1 cellular context compared by ENCODE assay signal in the genomic region with DNA sequence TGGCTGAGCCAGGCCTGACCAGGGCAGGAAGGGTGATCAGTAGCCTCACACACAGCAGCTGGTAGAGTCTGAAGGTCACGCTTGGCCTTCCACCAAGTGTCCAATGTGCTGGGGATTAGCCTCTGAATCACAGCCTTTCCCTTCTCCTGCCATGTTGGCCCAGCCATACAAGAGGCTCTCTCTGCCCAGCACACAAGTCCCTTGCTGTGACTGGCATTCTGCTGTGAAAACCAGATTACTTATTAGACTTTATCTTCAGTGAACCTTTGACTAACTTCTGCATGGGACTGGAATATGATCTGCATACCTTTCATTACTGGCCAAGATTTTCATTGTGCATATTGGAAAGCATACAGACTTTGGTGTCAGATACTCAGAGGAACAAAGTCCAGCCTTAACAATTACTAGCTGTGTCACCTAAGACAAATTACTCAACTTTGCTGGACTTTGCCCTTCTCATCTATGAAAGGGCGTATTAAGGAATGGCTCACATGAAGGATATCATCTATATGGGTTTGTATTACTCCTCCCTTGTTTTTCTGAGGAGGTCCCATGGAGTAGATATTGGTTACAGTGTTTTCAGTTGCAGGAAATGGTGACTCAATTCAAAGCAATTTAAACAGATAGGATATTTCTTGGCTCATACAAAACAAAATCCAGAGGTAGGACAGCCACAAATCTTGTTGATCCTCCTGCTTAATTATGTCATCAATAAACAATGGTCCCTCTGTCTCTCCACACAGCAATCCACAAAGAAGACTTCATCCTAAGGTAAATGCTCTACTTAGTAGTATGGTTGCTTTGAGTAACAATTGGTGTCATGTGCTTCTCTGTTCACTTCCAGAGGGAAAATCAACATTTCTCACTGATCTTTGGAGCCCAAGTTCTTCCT.
TF ChIP-seq lines count a peak whose summit lies in the region.

No MANE protein-coding gene starts in this region.

TF ChIP-seq in HepG2, 621 proteins besides CTCF, POLR2A, EP300 and RAD21 (continued from another document and continues in another):
- TF ChIP-seq, protein P1, sequence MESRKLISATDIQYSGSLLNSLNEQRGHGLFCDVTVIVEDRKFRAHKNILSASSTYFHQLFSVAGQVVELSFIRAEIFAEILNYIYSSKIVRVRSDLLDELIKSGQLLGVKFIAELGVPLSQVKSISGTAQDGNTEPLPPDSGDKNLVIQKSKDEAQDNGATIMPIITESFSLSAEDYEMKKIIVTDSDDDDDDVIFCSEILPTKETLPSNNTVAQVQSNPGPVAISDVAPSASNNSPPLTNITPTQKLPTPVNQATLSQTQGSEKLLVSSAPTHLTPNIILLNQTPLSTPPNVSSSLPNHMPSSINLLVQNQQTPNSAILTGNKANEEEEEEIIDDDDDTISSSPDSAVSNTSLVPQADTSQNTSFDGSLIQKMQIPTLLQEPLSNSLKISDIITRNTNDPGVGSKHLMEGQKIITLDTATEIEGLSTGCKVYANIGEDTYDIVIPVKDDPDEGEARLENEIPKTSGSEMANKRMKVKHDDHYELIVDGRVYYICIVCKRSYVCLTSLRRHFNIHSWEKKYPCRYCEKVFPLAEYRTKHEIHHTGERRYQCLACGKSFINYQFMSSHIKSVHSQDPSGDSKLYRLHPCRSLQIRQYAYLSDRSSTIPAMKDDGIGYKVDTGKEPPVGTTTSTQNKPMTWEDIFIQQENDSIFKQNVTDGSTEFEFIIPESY (CRISPR knock-in tag; IDR thresholded peaks at IDR 0.05): no peak
- TF ChIP-seq, protein P2, sequence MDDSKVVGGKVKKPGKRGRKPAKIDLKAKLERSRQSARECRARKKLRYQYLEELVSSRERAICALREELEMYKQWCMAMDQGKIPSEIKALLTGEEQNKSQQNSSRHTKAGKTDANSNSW (CRISPR knock-in tag; IDR thresholded peaks at IDR 0.05; ENCODE audit: borderline replicate concordance): no peak
- TF ChIP-seq HIVEP1 (CRISPR knock-in tag; IDR thresholded peaks at IDR 0.05): no peak
- no peak for TF ChIP-seq SMC3 (IDR thresholded peaks at IDR 0.05; ENCODE audit: low read length)
- TF ChIP-seq, protein P3, sequence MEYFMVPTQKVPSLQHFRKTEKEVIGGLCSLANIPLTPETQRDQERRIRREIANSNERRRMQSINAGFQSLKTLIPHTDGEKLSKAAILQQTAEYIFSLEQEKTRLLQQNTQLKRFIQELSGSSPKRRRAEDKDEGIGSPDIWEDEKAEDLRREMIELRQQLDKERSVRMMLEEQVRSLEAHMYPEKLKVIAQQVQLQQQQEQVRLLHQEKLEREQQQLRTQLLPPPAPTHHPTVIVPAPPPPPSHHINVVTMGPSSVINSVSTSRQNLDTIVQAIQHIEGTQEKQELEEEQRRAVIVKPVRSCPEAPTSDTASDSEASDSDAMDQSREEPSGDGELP (IDR thresholded peaks at IDR 0.05; ENCODE audit: borderline replicate concordance, low read depth): peak; percentile 26; the same call in 1 of the 2 replicates
- TF ChIP-seq ZNF331 (CRISPR knock-in tag; IDR thresholded peaks at IDR 0.05): no peak
- no peak for TF ChIP-seq JDP2 (CRISPR knock-in tag; IDR thresholded peaks at IDR 0.05; ENCODE audit: borderline replicate concordance)
- TF ChIP-seq FOSL2 (CRISPR knock-in tag; IDR thresholded peaks at IDR 0.05): peak; percentile 41
- TF ChIP-seq SIN3B (IDR thresholded peaks at IDR 0.05; ENCODE audit: low read length): no peak
- no peak for TF ChIP-seq MED8 (CRISPR knock-in tag; IDR thresholded peaks at IDR 0.05; ENCODE audit: insufficient replicate concordance)
- TF ChIP-seq ZNF460 (CRISPR knock-in tag; IDR thresholded peaks at IDR 0.05; ENCODE audit: borderline replicate concordance): no peak
- TF ChIP-seq, protein P4, sequence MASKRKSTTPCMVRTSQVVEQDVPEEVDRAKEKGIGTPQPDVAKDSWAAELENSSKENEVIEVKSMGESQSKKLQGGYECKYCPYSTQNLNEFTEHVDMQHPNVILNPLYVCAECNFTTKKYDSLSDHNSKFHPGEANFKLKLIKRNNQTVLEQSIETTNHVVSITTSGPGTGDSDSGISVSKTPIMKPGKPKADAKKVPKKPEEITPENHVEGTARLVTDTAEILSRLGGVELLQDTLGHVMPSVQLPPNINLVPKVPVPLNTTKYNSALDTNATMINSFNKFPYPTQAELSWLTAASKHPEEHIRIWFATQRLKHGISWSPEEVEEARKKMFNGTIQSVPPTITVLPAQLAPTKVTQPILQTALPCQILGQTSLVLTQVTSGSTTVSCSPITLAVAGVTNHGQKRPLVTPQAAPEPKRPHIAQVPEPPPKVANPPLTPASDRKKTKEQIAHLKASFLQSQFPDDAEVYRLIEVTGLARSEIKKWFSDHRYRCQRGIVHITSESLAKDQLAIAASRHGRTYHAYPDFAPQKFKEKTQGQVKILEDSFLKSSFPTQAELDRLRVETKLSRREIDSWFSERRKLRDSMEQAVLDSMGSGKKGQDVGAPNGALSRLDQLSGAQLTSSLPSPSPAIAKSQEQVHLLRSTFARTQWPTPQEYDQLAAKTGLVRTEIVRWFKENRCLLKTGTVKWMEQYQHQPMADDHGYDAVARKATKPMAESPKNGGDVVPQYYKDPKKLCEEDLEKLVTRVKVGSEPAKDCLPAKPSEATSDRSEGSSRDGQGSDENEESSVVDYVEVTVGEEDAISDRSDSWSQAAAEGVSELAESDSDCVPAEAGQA (IDR thresholded peaks at IDR 0.05; ENCODE audit: low read depth): no peak
- TF ChIP-seq, protein P4 (CRISPR knock-in tag; IDR thresholded peaks at IDR 0.05; ENCODE audit: borderline replicate concordance): no peak
- no peak for TF ChIP-seq SOX13 (IDR thresholded peaks at IDR 0.05)
- TF ChIP-seq SOX13 (CRISPR knock-in tag; conservative IDR thresholded peaks at IDR 0.05 in 1 of 2, IDR thresholded peaks at IDR 0.05 in 1 of 2): peak in 1 of 2 experiments; percentile 82; a peak in 2 of 4 replicates
- TF ChIP-seq, protein P5, sequence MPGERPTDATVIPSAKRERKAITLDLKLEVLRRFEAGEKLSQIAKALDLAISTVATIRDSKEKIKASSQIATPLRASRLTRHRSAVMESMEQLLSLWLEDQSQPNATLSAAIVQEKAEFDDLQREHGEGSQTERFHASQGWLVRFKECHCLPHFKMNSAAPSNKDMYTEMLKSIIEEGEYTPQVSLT (CRISPR knock-in tag; IDR thresholded peaks at IDR 0.05; ENCODE audit: borderline replicate concordance, low read depth): no peak
- no peak for TF ChIP-seq KDM1A (CRISPR knock-in tag; IDR thresholded peaks at IDR 0.05)
- TF ChIP-seq KDM5A (IDR thresholded peaks at IDR 0.05; ENCODE audit: borderline replicate concordance, low read length): no peak
- TF ChIP-seq ZNF282 (IDR thresholded peaks at IDR 0.05; ENCODE audit: partially characterized antibody): no peak
- TF ChIP-seq EHMT2 (IDR thresholded peaks at IDR 0.05; ENCODE audit: borderline replicate concordance, low read depth, low read length): peak; percentile 89; the same call in 1 of the 2 replicates
- TF ChIP-seq TBX2 (CRISPR knock-in tag; IDR thresholded peaks at IDR 0.05; ENCODE audit: borderline replicate concordance): 0 out of 2 replicates have a peak, but pooled peaks have one; percentile 23
- TF ChIP-seq PHF21A (CRISPR knock-in tag; IDR thresholded peaks at IDR 0.05): no peak; the same call in 1 of the 2 replicates
- TF ChIP-seq, protein P6, sequence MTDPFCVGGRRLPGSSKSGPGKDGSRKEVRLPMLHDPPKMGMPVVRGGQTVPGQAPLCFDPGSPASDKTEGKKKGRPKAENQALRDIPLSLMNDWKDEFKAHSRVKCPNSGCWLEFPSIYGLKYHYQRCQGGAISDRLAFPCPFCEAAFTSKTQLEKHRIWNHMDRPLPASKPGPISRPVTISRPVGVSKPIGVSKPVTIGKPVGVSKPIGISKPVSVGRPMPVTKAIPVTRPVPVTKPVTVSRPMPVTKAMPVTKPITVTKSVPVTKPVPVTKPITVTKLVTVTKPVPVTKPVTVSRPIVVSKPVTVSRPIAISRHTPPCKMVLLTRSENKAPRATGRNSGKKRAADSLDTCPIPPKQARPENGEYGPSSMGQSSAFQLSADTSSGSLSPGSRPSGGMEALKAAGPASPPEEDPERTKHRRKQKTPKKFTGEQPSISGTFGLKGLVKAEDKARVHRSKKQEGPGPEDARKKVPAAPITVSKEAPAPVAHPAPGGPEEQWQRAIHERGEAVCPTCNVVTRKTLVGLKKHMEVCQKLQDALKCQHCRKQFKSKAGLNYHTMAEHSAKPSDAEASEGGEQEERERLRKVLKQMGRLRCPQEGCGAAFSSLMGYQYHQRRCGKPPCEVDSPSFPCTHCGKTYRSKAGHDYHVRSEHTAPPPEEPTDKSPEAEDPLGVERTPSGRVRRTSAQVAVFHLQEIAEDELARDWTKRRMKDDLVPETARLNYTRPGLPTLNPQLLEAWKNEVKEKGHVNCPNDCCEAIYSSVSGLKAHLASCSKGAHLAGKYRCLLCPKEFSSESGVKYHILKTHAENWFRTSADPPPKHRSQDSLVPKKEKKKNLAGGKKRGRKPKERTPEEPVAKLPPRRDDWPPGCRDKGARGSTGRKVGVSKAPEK (CRISPR knock-in tag; IDR thresholded peaks at IDR 0.05; ENCODE audit: borderline replicate concordance): no peak
- TF ChIP-seq, protein P7, sequence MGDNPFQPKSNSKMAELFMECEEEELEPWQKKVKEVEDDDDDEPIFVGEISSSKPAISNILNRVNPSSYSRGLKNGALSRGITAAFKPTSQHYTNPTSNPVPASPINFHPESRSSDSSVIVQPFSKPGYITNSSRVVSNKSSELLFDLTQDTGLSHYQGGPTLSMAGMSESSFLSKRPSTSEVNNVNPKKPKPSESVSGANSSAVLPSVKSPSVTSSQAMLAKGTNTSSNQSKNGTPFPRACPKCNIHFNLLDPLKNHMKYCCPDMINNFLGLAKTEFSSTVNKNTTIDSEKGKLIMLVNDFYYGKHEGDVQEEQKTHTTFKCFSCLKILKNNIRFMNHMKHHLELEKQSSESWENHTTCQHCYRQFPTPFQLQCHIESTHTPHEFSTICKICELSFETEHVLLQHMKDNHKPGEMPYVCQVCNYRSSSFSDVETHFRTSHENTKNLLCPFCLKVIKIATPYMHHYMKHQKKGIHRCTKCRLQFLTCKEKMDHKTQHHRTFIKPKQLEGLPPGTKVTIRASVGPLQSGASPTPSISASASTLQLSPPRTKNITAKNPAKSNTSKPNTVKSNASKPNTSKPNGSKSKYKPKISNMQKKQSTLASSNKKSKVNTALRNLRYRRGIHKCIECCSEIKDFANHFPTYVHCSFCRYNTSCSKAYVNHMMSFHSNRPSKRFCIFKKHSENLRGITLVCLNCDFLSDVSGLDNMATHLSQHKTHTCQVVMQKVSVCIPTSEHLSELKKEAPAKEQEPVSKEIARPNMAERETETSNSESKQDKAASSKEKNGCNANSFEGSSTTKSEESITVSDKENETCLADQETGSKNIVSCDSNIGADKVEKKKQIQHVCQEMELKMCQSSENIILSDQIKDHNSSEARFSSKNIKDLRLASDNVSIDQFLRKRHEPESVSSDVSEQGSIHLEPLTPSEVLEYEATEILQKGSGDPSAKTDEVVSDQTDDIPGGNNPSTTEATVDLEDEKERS (CRISPR knock-in tag; IDR thresholded peaks at IDR 0.05): no peak
- TF ChIP-seq, protein P8, sequence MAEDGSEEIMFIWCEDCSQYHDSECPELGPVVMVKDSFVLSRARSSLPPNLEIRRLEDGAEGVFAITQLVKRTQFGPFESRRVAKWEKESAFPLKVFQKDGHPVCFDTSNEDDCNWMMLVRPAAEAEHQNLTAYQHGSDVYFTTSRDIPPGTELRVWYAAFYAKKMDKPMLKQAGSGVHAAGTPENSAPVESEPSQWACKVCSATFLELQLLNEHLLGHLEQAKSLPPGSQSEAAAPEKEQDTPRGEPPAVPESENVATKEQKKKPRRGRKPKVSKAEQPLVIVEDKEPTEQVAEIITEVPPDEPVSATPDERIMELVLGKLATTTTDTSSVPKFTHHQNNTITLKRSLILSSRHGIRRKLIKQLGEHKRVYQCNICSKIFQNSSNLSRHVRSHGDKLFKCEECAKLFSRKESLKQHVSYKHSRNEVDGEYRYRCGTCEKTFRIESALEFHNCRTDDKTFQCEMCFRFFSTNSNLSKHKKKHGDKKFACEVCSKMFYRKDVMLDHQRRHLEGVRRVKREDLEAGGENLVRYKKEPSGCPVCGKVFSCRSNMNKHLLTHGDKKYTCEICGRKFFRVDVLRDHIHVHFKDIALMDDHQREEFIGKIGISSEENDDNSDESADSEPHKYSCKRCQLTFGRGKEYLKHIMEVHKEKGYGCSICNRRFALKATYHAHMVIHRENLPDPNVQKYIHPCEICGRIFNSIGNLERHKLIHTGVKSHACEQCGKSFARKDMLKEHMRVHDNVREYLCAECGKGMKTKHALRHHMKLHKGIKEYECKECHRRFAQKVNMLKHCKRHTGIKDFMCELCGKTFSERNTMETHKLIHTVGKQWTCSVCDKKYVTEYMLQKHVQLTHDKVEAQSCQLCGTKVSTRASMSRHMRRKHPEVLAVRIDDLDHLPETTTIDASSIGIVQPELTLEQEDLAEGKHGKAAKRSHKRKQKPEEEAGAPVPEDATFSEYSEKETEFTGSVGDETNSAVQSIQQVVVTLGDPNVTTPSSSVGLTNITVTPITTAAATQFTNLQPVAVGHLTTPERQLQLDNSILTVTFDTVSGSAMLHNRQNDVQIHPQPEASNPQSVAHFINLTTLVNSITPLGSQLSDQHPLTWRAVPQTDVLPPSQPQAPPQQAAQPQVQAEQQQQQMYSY (CRISPR knock-in tag; IDR thresholded peaks at IDR 0.05): no peak
- no peak for TF ChIP-seq TCF12 (IDR thresholded peaks at IDR 0.05)
- no peak for TF ChIP-seq TCF12 (CRISPR knock-in tag; IDR thresholded peaks at IDR 0.05)
- TF ChIP-seq, protein P9, sequence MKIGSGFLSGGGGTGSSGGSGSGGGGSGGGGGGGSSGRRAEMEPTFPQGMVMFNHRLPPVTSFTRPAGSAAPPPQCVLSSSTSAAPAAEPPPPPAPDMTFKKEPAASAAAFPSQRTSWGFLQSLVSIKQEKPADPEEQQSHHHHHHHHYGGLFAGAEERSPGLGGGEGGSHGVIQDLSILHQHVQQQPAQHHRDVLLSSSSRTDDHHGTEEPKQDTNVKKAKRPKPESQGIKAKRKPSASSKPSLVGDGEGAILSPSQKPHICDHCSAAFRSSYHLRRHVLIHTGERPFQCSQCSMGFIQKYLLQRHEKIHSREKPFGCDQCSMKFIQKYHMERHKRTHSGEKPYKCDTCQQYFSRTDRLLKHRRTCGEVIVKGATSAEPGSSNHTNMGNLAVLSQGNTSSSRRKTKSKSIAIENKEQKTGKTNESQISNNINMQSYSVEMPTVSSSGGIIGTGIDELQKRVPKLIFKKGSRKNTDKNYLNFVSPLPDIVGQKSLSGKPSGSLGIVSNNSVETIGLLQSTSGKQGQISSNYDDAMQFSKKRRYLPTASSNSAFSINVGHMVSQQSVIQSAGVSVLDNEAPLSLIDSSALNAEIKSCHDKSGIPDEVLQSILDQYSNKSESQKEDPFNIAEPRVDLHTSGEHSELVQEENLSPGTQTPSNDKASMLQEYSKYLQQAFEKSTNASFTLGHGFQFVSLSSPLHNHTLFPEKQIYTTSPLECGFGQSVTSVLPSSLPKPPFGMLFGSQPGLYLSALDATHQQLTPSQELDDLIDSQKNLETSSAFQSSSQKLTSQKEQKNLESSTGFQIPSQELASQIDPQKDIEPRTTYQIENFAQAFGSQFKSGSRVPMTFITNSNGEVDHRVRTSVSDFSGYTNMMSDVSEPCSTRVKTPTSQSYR (CRISPR knock-in tag; IDR thresholded peaks at IDR 0.05; ENCODE audit: borderline replicate concordance): no peak
